ENCODE assay signal across 1 cellular context in the genomic region with DNA sequence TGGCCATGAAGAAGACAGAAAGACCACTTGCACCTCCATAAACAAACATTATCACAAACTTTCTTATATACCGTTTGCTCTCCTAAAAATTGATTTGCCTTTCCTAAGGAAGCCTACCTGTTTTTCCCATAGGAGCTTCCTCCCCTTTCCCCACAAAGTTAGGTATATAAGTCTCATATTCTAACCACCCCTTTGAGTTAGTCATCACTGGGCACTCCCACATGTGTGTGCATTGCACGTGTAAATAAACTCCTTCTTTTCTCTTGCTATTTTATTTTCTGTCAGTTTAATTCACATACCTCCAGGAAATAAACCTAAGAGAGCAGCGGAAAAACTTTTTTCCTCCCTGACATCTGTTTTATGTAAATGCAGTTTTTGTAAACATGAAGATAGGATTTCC.
TF ChIP-seq lines count a peak whose summit lies in the region.

No MANE protein-coding gene starts in this region.

TF ChIP-seq in K562, 482 proteins besides CTCF, POLR2A, EP300 and RAD21 (continued from another document):
- TF ChIP-seq, protein P1, sequence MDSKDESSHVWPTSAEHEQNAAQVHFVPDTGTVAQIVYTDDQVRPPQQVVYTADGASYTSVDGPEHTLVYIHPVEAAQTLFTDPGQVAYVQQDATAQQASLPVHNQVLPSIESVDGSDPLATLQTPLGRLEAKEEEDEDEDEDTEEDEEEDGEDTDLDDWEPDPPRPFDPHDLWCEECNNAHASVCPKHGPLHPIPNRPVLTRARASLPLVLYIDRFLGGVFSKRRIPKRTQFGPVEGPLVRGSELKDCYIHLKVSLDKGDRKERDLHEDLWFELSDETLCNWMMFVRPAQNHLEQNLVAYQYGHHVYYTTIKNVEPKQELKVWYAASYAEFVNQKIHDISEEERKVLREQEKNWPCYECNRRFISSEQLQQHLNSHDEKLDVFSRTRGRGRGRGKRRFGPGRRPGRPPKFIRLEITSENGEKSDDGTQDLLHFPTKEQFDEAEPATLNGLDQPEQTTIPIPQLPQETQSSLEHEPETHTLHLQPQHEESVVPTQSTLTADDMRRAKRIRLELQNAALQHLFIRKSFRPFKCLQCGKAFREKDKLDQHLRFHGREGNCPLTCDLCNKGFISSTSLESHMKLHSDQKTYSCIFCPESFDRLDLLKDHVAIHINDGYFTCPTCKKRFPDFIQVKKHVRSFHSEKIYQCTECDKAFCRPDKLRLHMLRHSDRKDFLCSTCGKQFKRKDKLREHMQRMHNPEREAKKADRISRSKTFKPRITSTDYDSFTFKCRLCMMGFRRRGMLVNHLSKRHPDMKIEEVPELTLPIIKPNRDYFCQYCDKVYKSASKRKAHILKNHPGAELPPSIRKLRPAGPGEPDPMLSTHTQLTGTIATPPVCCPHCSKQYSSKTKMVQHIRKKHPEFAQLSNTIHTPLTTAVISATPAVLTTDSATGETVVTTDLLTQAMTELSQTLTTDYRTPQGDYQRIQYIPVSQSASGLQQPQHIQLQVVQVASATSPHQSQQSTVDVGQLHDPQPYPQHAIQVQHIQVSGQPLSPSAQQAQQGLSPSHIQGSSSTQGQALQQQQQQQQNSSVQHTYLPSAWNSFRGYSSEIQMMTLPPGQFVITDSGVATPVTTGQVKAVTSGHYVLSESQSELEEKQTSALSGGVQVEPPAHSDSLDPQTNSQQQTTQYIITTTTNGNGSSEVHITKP (IDR thresholded peaks at IDR 0.05; ENCODE audit: partially characterized antibody): peak; percentile 49
- TF ChIP-seq JUND (IDR thresholded peaks at IDR 0.05; ENCODE audit: borderline replicate concordance, low read depth, low read length) (no peak), JUND (tag; IDR thresholded peaks at IDR 0.05; ENCODE audit: borderline replicate concordance, low read depth, low read length) (0 out of 3 replicates have a peak, but pooled peaks have one; percentile 11), DACH1 (IDR thresholded peaks at IDR 0.05; ENCODE audit: partially characterized antibody) (no peak), GTF2A2 (tag; IDR thresholded peaks at IDR 0.05) (no peak), SIRT6 (IDR thresholded peaks at IDR 0.05; ENCODE audit: low read depth, low read length) (no peak), TAF1 (IDR thresholded peaks at IDR 0.05; ENCODE audit: control insufficient read depth, extremely low read depth, insufficient read depth, low read length, severe bottlenecking) (no peak), JUN (IDR thresholded peaks at IDR 0.05; ENCODE audit: borderline replicate concordance, low read depth, low read length) (no peak), JUN (CRISPR knock-in tag; IDR thresholded peaks at IDR 0.05; ENCODE audit: borderline replicate concordance) (no peak), ELF2 (CRISPR knock-in tag; IDR thresholded peaks at IDR 0.05) (no peak), MYNN (IDR thresholded peaks at IDR 0.05) (no peak), MYNN (CRISPR knock-in tag; IDR thresholded peaks at IDR 0.05) (no peak), NFIC (IDR thresholded peaks at IDR 0.05) (no peak)
- TF ChIP-seq, protein P2, sequence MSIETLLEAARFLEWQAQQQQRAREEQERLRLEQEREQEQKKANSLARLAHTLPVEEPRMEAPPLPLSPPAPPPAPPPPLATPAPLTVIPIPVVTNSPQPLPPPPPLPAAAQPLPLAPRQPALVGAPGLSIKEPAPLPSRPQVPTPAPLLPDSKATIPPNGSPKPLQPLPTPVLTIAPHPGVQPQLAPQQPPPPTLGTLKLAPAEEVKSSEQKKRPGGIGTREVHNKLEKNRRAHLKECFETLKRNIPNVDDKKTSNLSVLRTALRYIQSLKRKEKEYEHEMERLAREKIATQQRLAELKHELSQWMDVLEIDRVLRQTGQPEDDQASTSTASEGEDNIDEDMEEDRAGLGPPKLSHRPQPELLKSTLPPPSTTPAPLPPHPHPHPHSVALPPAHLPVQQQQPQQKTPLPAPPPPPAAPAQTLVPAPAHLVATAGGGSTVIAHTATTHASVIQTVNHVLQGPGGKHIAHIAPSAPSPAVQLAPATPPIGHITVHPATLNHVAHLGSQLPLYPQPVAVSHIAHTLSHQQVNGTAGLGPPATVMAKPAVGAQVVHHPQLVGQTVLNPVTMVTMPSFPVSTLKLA (conservative IDR thresholded peaks at IDR 0.05): 0 out of 4 replicates have a peak, but pooled peaks of 1 of the 2 experiments have one; percentile 43
- TF ChIP-seq, protein P3, sequence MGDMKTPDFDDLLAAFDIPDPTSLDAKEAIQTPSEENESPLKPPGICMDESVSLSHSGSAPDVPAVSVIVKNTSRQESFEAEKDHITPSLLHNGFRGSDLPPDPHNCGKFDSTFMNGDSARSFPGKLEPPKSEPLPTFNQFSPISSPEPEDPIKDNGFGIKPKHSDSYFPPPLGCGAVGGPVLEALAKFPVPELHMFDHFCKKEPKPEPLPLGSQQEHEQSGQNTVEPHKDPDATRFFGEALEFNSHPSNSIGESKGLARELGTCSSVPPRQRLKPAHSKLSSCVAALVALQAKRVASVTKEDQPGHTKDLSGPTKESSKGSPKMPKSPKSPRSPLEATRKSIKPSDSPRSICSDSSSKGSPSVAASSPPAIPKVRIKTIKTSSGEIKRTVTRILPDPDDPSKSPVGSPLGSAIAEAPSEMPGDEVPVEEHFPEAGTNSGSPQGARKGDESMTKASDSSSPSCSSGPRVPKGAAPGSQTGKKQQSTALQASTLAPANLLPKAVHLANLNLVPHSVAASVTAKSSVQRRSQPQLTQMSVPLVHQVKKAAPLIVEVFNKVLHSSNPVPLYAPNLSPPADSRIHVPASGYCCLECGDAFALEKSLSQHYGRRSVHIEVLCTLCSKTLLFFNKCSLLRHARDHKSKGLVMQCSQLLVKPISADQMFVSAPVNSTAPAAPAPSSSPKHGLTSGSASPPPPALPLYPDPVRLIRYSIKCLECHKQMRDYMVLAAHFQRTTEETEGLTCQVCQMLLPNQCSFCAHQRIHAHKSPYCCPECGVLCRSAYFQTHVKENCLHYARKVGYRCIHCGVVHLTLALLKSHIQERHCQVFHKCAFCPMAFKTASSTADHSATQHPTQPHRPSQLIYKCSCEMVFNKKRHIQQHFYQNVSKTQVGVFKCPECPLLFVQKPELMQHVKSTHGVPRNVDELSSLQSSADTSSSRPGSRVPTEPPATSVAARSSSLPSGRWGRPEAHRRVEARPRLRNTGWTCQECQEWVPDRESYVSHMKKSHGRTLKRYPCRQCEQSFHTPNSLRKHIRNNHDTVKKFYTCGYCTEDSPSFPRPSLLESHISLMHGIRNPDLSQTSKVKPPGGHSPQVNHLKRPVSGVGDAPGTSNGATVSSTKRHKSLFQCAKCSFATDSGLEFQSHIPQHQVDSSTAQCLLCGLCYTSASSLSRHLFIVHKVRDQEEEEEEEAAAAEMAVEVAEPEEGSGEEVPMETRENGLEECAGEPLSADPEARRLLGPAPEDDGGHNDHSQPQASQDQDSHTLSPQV (IDR thresholded peaks at IDR 0.05): no peak
- TF ChIP-seq, protein P4, sequence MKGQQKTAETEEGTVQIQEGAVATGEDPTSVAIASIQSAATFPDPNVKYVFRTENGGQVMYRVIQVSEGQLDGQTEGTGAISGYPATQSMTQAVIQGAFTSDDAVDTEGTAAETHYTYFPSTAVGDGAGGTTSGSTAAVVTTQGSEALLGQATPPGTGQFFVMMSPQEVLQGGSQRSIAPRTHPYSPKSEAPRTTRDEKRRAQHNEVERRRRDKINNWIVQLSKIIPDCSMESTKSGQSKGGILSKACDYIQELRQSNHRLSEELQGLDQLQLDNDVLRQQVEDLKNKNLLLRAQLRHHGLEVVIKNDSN (CRISPR knock-in tag; IDR thresholded peaks at IDR 0.05): no peak
